ENCODE assay signal across 8 cellular contexts in the genomic region with DNA sequence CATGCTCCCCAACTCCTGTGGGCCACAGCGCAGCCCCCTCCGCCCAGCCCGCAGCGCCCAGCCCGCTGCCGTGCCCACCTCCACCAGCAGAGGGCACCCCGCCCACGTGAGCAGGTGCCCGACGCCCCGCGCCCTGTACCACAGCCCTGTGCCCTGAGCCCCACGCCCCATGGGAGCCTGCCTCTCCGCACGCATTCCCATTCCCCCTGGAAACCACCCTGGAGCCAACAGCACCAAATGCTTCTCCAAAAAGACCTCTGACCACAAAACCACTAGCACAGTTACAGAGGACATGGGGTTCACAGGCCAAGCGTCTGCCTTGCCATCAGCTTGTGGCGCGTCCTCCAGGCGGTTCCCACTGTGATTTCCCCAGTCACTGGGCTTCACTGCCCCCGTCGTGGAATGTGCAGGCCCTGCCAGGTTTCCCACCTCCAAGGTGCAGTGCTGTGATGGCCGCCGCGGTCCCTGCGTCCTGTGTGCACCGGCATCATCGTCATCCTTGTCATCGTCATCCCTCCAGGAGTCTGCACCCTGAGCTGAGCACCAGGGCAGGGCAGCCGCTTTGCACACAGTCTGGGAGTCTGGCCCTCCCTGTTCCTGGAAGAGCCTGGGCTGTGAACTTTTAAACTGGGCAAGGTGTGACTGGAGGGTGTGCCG.
DNase-seq lines count a peak whose midpoint lies in the region; ATAC-seq and TF ChIP-seq lines count a peak whose summit lies in the region.

No MANE protein-coding gene starts in this region.

- intact Hi-C loops in Right ventricle myocardium superior (cut with DNase I) = loop anchor here (1.0 to 5.0 kb wide), 2 partner anchors 119 to 180 kb away; no protein-coding TSS in a partner anchor
- intact Hi-C loops in sigmoid colon (cut with DNase I) = loop anchor here (1.0 to 10.0 kb wide), 4 partner anchors 83 to 326 kb away; a partner anchor contains a TSS

- TF ChIP-seq EP300 in sigmoid colon (IDR thresholded peaks at IDR 0.05) = no peak

- H3K27me3 ChIP-seq in sigmoid colon = no peaks in the 10 kb centered on the region

- DNase-seq in RPMI7951 (ENCODE audit: low read depth) = peak; percentile 37
- DNase-seq in activated gamma-delta T cell treated with anti-CD3 and anti-CD28 coated beads, Interleukin-2, amount 50 U/mL, for 16 hours (ENCODE audit: low read depth) = peak; percentile 50
- DNase-seq in Right ventricle myocardium superior = peak; percentile 81
- DNase-seq in sigmoid colon = no peak

- no peaks in the 10 kb centered on the region for H3K36me3 ChIP-seq in sigmoid colon

- 7 to 33% methylated on average over 30 of the region's 30 CpGs for WGBS in sigmoid colon, 2 donors

- TF ChIP-seq CTCF in C4-2B (conservative IDR thresholded peaks at IDR 0.05) (peak; percentile 98), sigmoid colon (IDR thresholded peaks at IDR 0.05) (peak; percentile 96 to 99 (median 98))

- peak; percentile 56 for ATAC-seq in GM21576 (IDR thresholded peaks at IDR 0.05; ENCODE audit: unreplicated experiment)
- ATAC-seq in Right ventricle myocardium superior (ENCODE audit: poor library complexity) = peak; percentile 68
- no peak for ATAC-seq in HG02763 (IDR thresholded peaks at IDR 0.05; ENCODE audit: unreplicated experiment)
- no peak for ATAC-seq in HG02870 (IDR thresholded peaks at IDR 0.05; ENCODE audit: unreplicated experiment)

- no peaks in the 10 kb centered on the region for H3K9me3 ChIP-seq in sigmoid colon

- H3K4me3 ChIP-seq in sigmoid colon = no peak overlapping the region

- peaks cover 0 to 20% (median 18%) of the 10 kb centered on the region in 4 donors for H3K4me1 ChIP-seq in sigmoid colon

- no peak for TF ChIP-seq POLR2A in sigmoid colon (IDR thresholded peaks at IDR 0.05)

- H3K27ac ChIP-seq in C4-2B (no peak overlapping the region), sigmoid colon (no peak overlapping the region)

Comparison
In these comparisons a context has a peak if more than half of its experiments do, and no peak if none do; other contexts are left out.
1. ATAC-seq: peak in GM21576 (single experiment) and Right ventricle myocardium superior (single experiment); none in HG02763 (single experiment) and HG02870 (single experiment).